8 cellular contexts compared by ENCODE assay signal in the genomic region with DNA sequence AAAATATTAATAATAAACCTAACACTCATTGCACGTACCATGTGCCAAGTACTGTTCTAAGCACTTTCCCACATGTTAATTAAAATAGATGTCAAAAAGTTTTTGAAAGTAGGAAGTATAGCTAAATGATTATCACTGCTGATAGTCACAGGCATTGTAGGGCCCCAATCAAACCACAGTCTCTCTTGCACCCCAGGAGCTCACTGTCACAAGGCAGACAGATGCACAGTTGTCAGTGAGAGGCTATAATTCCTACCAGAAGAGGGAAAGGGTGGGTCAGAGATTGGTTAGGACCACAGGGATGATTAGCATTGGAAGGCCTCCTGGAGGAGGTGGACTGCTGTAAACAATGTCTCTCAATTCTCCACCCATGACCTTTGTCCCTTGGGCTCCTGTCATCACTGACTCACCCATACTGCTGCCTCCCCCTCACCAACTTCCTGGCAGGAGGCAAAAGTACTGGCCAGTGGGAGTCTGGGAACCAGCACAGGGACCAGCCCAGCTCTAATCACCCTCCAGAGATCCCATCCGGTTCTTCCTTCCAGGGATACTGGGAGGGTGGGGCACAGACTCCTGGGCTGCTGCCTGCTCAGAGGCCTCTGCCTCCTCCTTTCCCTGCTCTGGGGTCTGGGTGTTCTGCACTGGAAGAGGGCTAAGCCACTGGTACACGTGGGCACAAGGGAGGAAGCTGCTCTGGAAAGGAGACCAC. TPM values are rescaled to one million over a fixed set of nuclear protein-coding genes. Genes with fewer than 3 reads are reported as not detected.
DNase-seq lines count a peak whose midpoint lies in the region; ATAC-seq lines count a peak whose summit lies in the region.

No MANE protein-coding gene starts in this region.

- no peaks in the 10 kb centered on the region for H3K9me3 ChIP-seq in HUES64 (ENCODE audit: insufficient read depth, low read depth, low read length)

- ATAC-seq in Right ventricle myocardium superior (ENCODE audit: poor library complexity) (peak; percentile 4), GM18502 (IDR thresholded peaks at IDR 0.05; ENCODE audit: poor library complexity, unreplicated experiment) (no peak)

- peaks cover 10% of the 10 kb centered on the region for H3K27me3 Mint-ChIP-seq in activated T-helper 2 cell treated with anti-CD3 and anti-CD28 coated beads, Interferon-gamma antibody, Interleukin-2, Interleukin-4, amounts not matched to agents 10 μg/mL and 5 μg/mL and 100 μg/mL, durations not matched to agents 14 hours and 24 hours and 36 hours (ENCODE audit: low read depth)

- H3K4me1 ChIP-seq in HUES64 (ENCODE audit: insufficient read depth, low read length): peaks cover 23% of the 10 kb centered on the region; the same call in 1 of the 2 replicates

- H3K9me3 Mint-ChIP-seq in activated T-helper 2 cell treated with anti-CD3 and anti-CD28 coated beads, Interferon-gamma antibody, Interleukin-2, Interleukin-4, amounts not matched to agents 10 μg/mL and 5 μg/mL and 100 μg/mL, durations not matched to agents 14 hours and 24 hours and 36 hours: no peaks in the 10 kb centered on the region

- H3K27ac ChIP-seq in HUES64 (ENCODE audit: low read depth, low read length): peak overlapping the region; percentile 82; the same call in 1 of the 2 replicates

- H3K4me3 Mint-ChIP-seq in activated T-helper 2 cell treated with anti-CD3 and anti-CD28 coated beads, Interferon-gamma antibody, Interleukin-2, Interleukin-4, amounts not matched to agents 10 μg/mL and 5 μg/mL and 100 μg/mL, durations not matched to agents 14 hours and 24 hours and 36 hours (ENCODE audit: low read depth): peak overlapping the region; percentile 96

- peak overlapping the region; percentile 100 for H3K27ac Mint-ChIP-seq in activated T-helper 2 cell treated with anti-CD3 and anti-CD28 coated beads, Interferon-gamma antibody, Interleukin-2, Interleukin-4, amounts not matched to agents 10 μg/mL and 5 μg/mL and 100 μg/mL, durations not matched to agents 14 hours and 24 hours and 36 hours

- H3K4me1 Mint-ChIP-seq in activated T-helper 2 cell treated with anti-CD3 and anti-CD28 coated beads, Interferon-gamma antibody, Interleukin-2, Interleukin-4, amounts not matched to agents 10 μg/mL and 5 μg/mL and 100 μg/mL, durations not matched to agents 14 hours and 24 hours and 36 hours (ENCODE audit: low read depth): peaks cover 35% of the 10 kb centered on the region

- 30% methylated on average over 2 of the region's 3 CpGs for WGBS in HUES64

- DNase-seq in DMS53 (lab: John Stamatoyannopoulos, UW) (peak; percentile 92), Right ventricle myocardium superior (peak; percentile 71), pulmonary artery endothelial cell (ENCODE audit: low read depth, low spot score) (peak; percentile 82), NCI-H1417 treated with DMSO at 0.1 percent for 48 hours (lab: John Stamatoyannopoulos, UW) (no peak)
- DNase-seq in activated T-helper 2 cell treated with anti-CD3 and anti-CD28 coated beads, Interferon-gamma antibody, Interleukin-2, Interleukin-4, amounts not matched to agents 10 μg/mL and 5 μg/mL and 100 μg/mL, durations not matched to agents 14 hours and 24 hours and 36 hours (ENCODE audit: low spot score): no peak
- DNase-seq in activated CD4-positive, CD25-positive, alpha-beta regulatory T cell (lab: John Stamatoyannopoulos, UW): no peak

- no peaks in the 10 kb centered on the region for H3K36me3 ChIP-seq in HUES64 (ENCODE audit: insufficient read depth, low read length)

- intact Hi-C loops in activated T-helper 2 cell treated with anti-CD3 and anti-CD28 coated beads, Interferon-gamma antibody, Interleukin-2, Interleukin-4, amounts not matched to agents 10 μg/mL and 5 μg/mL and 100 μg/mL, durations not matched to agents 14 hours and 24 hours and 36 hours (cut with micrococcal nuclease): loop anchor here (5.0 kb wide), 2 partner anchors 37 to 128 kb away; a partner anchor contains a TSS
- intact Hi-C loops in Right ventricle myocardium superior (cut with DNase I): no loop called here

- H3K4me3 ChIP-seq in HUES64 (ENCODE audit: low read length): peak overlapping the region; percentile 65

- no peaks in the 10 kb centered on the region for H3K27me3 ChIP-seq in HUES64 (ENCODE audit: insufficient read depth, low read length)

- H3K9ac ChIP-seq in HUES64 (ENCODE audit: low read depth, low read length): peak overlapping the region; percentile 27

- H3K36me3 Mint-ChIP-seq in activated T-helper 2 cell treated with anti-CD3 and anti-CD28 coated beads, Interferon-gamma antibody, Interleukin-2, Interleukin-4, amounts not matched to agents 10 μg/mL and 5 μg/mL and 100 μg/mL, durations not matched to agents 14 hours and 24 hours and 36 hours (ENCODE audit: low read depth): no peaks in the 10 kb centered on the region

RNA-seq across cellular contexts. Expression of a gene that starts 1.1 kb away (rescaled TPM):
- 16.3 TPM for polyA plus RNA-seq in HUES64 (2013, experiment 1 of 2)
- 19.7 TPM for polyA plus RNA-seq in HUES64 (2013, experiment 2 of 2)
- 41.1 and 50.1 TPM in 2 replicates for total RNA-seq in activated T-helper 2 cell treated with anti-CD3 and anti-CD28 coated beads, Interferon-gamma antibody, Interleukin-2, Interleukin-4, amounts not matched to agents 10 μg/mL and 5 μg/mL and 100 μg/mL, durations not matched to agents 14 hours and 24 hours and 36 hours
- total RNA-seq in Right ventricle myocardium superior (39.9 TPM), pulmonary artery endothelial cell (22.9 and 29.2 TPM in 2 replicates)

RNA-seq across cellular contexts. Expression of a gene that starts 18.9 kb away (rescaled TPM):
- 1.6 TPM for polyA plus RNA-seq in HUES64 (2013, experiment 1 of 2)
- polyA plus RNA-seq in HUES64 (2013, experiment 2 of 2): 1.7 TPM
- 2.9 and 3.0 TPM in 2 replicates for total RNA-seq in activated T-helper 2 cell treated with anti-CD3 and anti-CD28 coated beads, Interferon-gamma antibody, Interleukin-2, Interleukin-4, amounts not matched to agents 10 μg/mL and 5 μg/mL and 100 μg/mL, durations not matched to agents 14 hours and 24 hours and 36 hours
- total RNA-seq in Right ventricle myocardium superior (0.27 TPM), pulmonary artery endothelial cell (1.6 and 2.2 TPM in 2 replicates)

RNA-seq across cellular contexts. Expression of a gene that starts 37.3 kb away (rescaled TPM):
- polyA plus RNA-seq in HUES64 (2013, experiment 1 of 2): 14.5 TPM
- polyA plus RNA-seq in HUES64 (2013, experiment 2 of 2): 17.0 TPM
- 32.1 and 34.1 TPM in 2 replicates for total RNA-seq in activated T-helper 2 cell treated with anti-CD3 and anti-CD28 coated beads, Interferon-gamma antibody, Interleukin-2, Interleukin-4, amounts not matched to agents 10 μg/mL and 5 μg/mL and 100 μg/mL, durations not matched to agents 14 hours and 24 hours and 36 hours
- total RNA-seq in Right ventricle myocardium superior: 5.7 TPM
- total RNA-seq in pulmonary artery endothelial cell: 5.0 and 5.3 TPM in 2 replicates

RNA-seq across cellular contexts. Expression of a gene that starts 47.2 kb away (rescaled TPM):
- polyA plus RNA-seq in HUES64 (2013, experiment 1 of 2): 198 TPM
- polyA plus RNA-seq in HUES64 (2013, experiment 2 of 2): 197 TPM
- total RNA-seq in activated T-helper 2 cell treated with anti-CD3 and anti-CD28 coated beads, Interferon-gamma antibody, Interleukin-2, Interleukin-4, amounts not matched to agents 10 μg/mL and 5 μg/mL and 100 μg/mL, durations not matched to agents 14 hours and 24 hours and 36 hours: 250 and 262 TPM in 2 replicates
- total RNA-seq in Right ventricle myocardium superior: 103 TPM
- 239 and 250 TPM in 2 replicates for total RNA-seq in pulmonary artery endothelial cell

RNA-seq across cellular contexts. Expression of a gene that starts 49.4 kb away (rescaled TPM):
- 0.90 TPM for polyA plus RNA-seq in HUES64 (2013, experiment 1 of 2)
- 1.6 TPM for polyA plus RNA-seq in HUES64 (2013, experiment 2 of 2)
- total RNA-seq in activated T-helper 2 cell treated with anti-CD3 and anti-CD28 coated beads, Interferon-gamma antibody, Interleukin-2, Interleukin-4, amounts not matched to agents 10 μg/mL and 5 μg/mL and 100 μg/mL, durations not matched to agents 14 hours and 24 hours and 36 hours: 112 and 118 TPM in 2 replicates
- total RNA-seq in Right ventricle myocardium superior (1.00 TPM), pulmonary artery endothelial cell (not detected in 2 replicates)

Comparison
In these comparisons a context has a peak if more than half of its experiments do, and no peak if none do; other contexts are left out.
1. DNase-seq: peak in DMS53 (single experiment), Right ventricle myocardium superior (single experiment) and pulmonary artery endothelial cell (single experiment); none in activated T-helper 2 cell treated with anti-CD3 and anti-CD28 coated beads, Interferon-gamma antibody, Interleukin-2, Interleukin-4, amounts not matched to agents 10 μg/mL and 5 μg/mL and 100 μg/mL, durations not matched to agents 14 hours and 24 hours and 36 hours (single experiment), activated CD4-positive, CD25-positive, alpha-beta regulatory T cell (0 of 4) and NCI-H1417 treated with DMSO at 0.1 percent for 48 hours (single experiment).